Comparison of ENCODE assay signal across 20 cellular contexts in the genomic region with DNA sequence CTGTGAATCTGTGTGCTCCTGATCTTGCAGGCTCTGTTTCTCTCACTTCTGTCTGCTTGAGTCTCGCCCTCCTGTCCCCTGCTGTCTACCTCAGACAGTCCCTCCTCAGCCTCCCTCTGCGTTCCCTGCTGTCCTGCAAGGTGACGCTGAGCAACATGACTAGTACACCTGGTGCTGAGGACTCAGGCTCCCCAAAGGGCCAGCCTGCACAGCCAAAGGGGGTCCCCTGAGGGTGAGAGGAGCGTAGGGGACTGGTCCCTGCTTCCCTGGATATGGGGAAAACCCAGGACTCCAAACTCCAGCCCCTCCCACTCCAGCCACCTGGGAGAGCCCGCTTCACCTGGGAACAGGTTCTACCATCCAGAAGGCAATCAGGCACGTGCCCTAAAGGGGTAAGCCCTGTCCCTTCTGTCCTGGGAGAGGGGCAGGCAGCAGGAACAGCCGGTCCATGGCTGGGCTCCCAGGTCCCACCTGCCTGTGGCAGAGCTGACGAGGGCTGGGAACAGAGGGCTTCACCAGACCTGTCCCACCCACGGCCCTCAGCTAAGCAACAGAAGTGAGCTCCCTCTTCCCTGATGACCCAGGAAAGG.
"Had no signal": no experiment of that assay in that cellular context is flagged by ENCODE, and none has a peak within 500 bp of the region (broad histone marks: within the 10 kb centered on the region; RNA-seq: fewer than 3 reads in every experiment).

No MANE protein-coding gene starts in this region.

- H3K9me3 Mint-ChIP-seq: memory B cell; mesothelial cell of epicardium; nephron; stimulated activated naive B cell treated with anti-CD40 and anti-IgM and Interleukin-4, amounts not matched to agents 10 μg/mL and 1 μg/mL and 100 μg/mL, for 72 hours; stimulated activated naive CD8-positive, alpha-beta T cell treated with anti-CD3 and anti-CD28 coated beads, Interleukin-15, amount 100 ng/mL, for 72 hours had no signal

- H3K36me3 ChIP-seq: gastrocnemius medialis, heart right ventricle, left lung, lower lobe of right lung, tibial nerve, upper lobe of right lung, vagina had no signal

- H3K27me3 ChIP-seq: gastrocnemius medialis, testis, upper lobe of right lung, vagina had no signal

- H3K27ac Mint-ChIP-seq: memory B cell; stimulated activated naive B cell treated with anti-CD40 and anti-IgM and Interleukin-4, amounts not matched to agents 10 μg/mL and 1 μg/mL and 100 μg/mL, for 72 hours; stimulated activated naive CD8-positive, alpha-beta T cell treated with anti-CD3 and anti-CD28 coated beads, Interleukin-15, amount 100 ng/mL, for 72 hours had no signal

- DNase-seq: effector memory CD4-positive, alpha-beta T cell; gastrocnemius medialis; heart right ventricle; islet precursor cell; left lung; lower lobe of right lung; stimulated activated CD4-positive, alpha-beta T cell treated with anti-CD3 and anti-CD28 coated beads, Interleukin-2, amount 100 ng/mL, for 24 hours; stimulated activated CD4-positive, alpha-beta T cell treated with anti-CD3 and anti-CD28 coated beads, Interleukin-4, amount 100 ng/mL, for 4 hours; stimulated activated naive B cell treated with anti-CD40 and anti-IgM and Interleukin-4, amounts not matched to agents 10 μg/mL and 1 μg/mL and 100 μg/mL, for 72 hours; stimulated activated naive CD8-positive, alpha-beta T cell treated with anti-CD3 and anti-CD28 coated beads, Interleukin-15, amount 100 ng/mL, for 72 hours; testis; upper lobe of right lung had no signal

- H3K4me1 ChIP-seq: esophagus muscularis mucosa, heart right ventricle, left lung, lower lobe of right lung, testis, tibial nerve, upper lobe of right lung, vagina had no signal

- H3K4me1 Mint-ChIP-seq: memory B cell; stimulated activated naive B cell treated with anti-CD40 and anti-IgM and Interleukin-4, amounts not matched to agents 10 μg/mL and 1 μg/mL and 100 μg/mL, for 72 hours; stimulated activated naive CD8-positive, alpha-beta T cell treated with anti-CD3 and anti-CD28 coated beads, Interleukin-15, amount 100 ng/mL, for 72 hours had no signal

- H3K9me3 ChIP-seq: esophagus muscularis mucosa, gastrocnemius medialis, heart right ventricle, left lung, lower lobe of right lung, testis, tibial nerve, upper lobe of right lung, vagina had no signal

- ATAC-seq: gastrocnemius medialis; heart right ventricle; left lung; lower lobe of right lung; sciatic nerve; stimulated activated naive B cell treated with anti-CD40 and anti-IgM and Interleukin-4, amounts not matched to agents 10 μg/mL and 1 μg/mL and 100 μg/mL, for 72 hours; stimulated activated naive CD8-positive, alpha-beta T cell treated with anti-CD3 and anti-CD28 coated beads, Interleukin-15, amount 100 ng/mL, for 72 hours; upper lobe of right lung had no signal

- H3K4me3 Mint-ChIP-seq: memory B cell; mesothelial cell of epicardium; nephron; stimulated activated naive B cell treated with anti-CD40 and anti-IgM and Interleukin-4, amounts not matched to agents 10 μg/mL and 1 μg/mL and 100 μg/mL, for 72 hours; stimulated activated naive CD8-positive, alpha-beta T cell treated with anti-CD3 and anti-CD28 coated beads, Interleukin-15, amount 100 ng/mL, for 72 hours had no signal

- H3K27ac ChIP-seq: epithelial cell of prostate, esophagus muscularis mucosa, heart right ventricle, left lung, lower lobe of right lung, testis, tibial nerve, upper lobe of right lung, vagina had no signal

- H3K36me3 Mint-ChIP-seq: memory B cell; mesothelial cell of epicardium; stimulated activated naive B cell treated with anti-CD40 and anti-IgM and Interleukin-4, amounts not matched to agents 10 μg/mL and 1 μg/mL and 100 μg/mL, for 72 hours had no signal

- H3K4me3 ChIP-seq: esophagus muscularis mucosa, gastrocnemius medialis, heart right ventricle, left lung, lower lobe of right lung, testis, tibial nerve, upper lobe of right lung, vagina had no signal
